Comparison of ENCODE assay signal across 8 cellular contexts in the genomic region with DNA sequence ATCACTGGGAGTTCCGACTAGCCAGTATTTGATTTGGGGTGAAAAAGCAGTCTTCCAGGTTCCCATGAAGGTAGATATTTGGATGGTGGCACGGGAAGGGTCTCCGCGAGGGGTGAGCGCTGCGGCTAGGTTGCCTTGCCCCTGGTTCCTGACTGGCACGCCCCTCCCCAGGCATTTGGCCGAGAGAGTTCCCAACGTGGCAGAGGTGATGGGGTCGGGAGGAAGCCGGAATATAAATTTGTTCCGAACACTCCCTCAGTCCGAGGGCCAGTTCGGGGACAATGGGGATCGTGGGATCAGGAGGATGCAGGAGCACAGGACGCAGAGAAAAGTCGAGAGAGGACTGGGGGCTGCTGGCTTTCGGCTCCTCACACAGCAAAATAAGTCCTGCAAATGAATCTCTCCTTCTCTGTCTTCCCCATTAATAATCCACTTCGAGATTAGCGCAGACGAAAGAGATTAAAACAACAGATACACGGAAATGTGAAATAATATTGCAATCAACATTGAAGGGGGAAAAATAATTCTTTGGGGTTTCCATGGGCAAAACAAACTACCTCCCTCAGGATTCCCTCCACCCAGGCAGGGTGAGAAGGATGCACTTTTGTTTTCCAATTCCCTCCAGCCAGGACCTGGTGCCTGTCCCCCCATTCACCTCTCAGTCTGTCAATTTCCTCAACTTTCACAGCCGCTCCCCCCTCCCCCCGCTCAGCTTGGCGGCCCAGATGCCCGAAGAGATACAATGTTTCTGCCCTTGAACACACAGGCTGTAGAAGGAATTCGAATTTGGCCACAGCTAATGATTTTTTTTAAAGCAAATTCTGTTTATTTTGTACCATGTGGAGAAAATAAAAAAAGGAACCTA. TPM values are rescaled to one million over a fixed set of nuclear protein-coding genes. Genes with fewer than 3 reads are reported as not detected.
DNase-seq lines count a peak whose midpoint lies in the region; ATAC-seq and TF ChIP-seq lines count a peak whose summit lies in the region.

No MANE protein-coding gene starts in this region.

- TF ChIP-seq CTCF in colonic mucosa (IDR thresholded peaks at IDR 0.05) = no peak

- ATAC-seq in aorta (ENCODE audit: low FRiP score) = no peak

- H3K27me3 ChIP-seq in colonic mucosa = peaks cover 30% of the 10 kb centered on the region
- peaks cover 28% of the 10 kb centered on the region for H3K27me3 ChIP-seq in mononuclear cell (ENCODE audit: insufficient read depth, low read length)
- H3K27me3 ChIP-seq in aorta (ENCODE audit: control insufficient read depth in 1 of 2, insufficient read depth in 2 of 2, low read length in 1 of 2) = no peaks in the 10 kb centered on the region

- 3 to 5% methylated on average over 27 of the region's 27 CpGs for WGBS in aorta, 2 donors

- H3K36me3 ChIP-seq in colonic mucosa (no peaks in the 10 kb centered on the region), aorta (ENCODE audit: control insufficient read depth in 1 of 2, insufficient read depth in 2 of 2, low read length in 1 of 2) (no peaks in the 10 kb centered on the region)

- H3K4me1 ChIP-seq in colonic mucosa (no peaks in the 10 kb centered on the region), mononuclear cell (ENCODE audit: insufficient read depth, low read length) (peaks cover 34% of the 10 kb centered on the region), aorta (ENCODE audit: control insufficient read depth in 1 of 2, insufficient read depth in 2 of 2, low read length in 2 of 2) (no peaks in the 10 kb centered on the region)

- peak overlapping the region; percentile 7 to 66 for H3K9ac ChIP-seq in colonic mucosa (ENCODE audit: low read depth in 2 of 2, low read length in 2 of 2)

- H3K27ac ChIP-seq in colonic mucosa (peak overlapping the region; percentile 47), aorta (ENCODE audit: low read depth in 1 of 2, low read length in 2 of 2) (peak overlapping the region; percentile 74 to 83)

- H3K9me3 ChIP-seq in colonic mucosa (no peaks in the 10 kb centered on the region), mononuclear cell (ENCODE audit: low read depth, low read length) (no peaks in the 10 kb centered on the region), aorta (ENCODE audit: control insufficient read depth, low read length) (no peaks in the 10 kb centered on the region)

- peak; percentile 38 for DNase-seq in AG20443 (ENCODE audit: low spot score)
- peak; percentile 55 to 76 for DNase-seq in NOMO-1 (lab: John Stamatoyannopoulos, UW; ENCODE audit: unreplicated experiment in 2 of 2)
- no peak for DNase-seq in colonic mucosa
- DNase-seq in aorta = peak in 1 of 2 donors; percentile 74
- no peak for DNase-seq in NK-92 treated with Interleukin-12 subunit alpha and Interleukin-12 subunit beta, amount 100 ng/mL, for 24 hours (lab: John Stamatoyannopoulos, UW)
- no peak for DNase-seq in NCI-H1694 treated with DMSO at 0.1 percent for 48 hours (lab: John Stamatoyannopoulos, UW)
- DNase-seq in foreskin melanocyte = no peak

- intact Hi-C loops in colonic mucosa (cut with DNase I) = no loop called here
- intact Hi-C loops in aorta (cut with DNase I) = loop anchor here (5.0 to 10.0 kb wide), 6 partner anchors 74 to 1232 kb away; no protein-coding TSS in a partner anchor

- H3K4me3 ChIP-seq in colonic mucosa (peak overlapping the region; percentile 25), mononuclear cell (ENCODE audit: low read length) (peak overlapping the region; percentile 51), aorta (ENCODE audit: low read length in 2 of 2) (peak overlapping the region; percentile 57 to 98)

RNA-seq across cellular contexts. Expression of gene ZEB2, which starts 3.1 kb away (rescaled TPM):
- total RNA-seq in colonic mucosa = 10 to 100 TPM; 17.4 to 29.6 TPM
- total RNA-seq in mononuclear cell = 511 TPM
- total RNA-seq in aorta = 100 to 1,000 TPM; 174 to 301 TPM
- 10 to 100 TPM; 38.7 to 67.6 TPM for polyA plus RNA-seq in aorta

Comparison
In these comparisons a context has a peak if more than half of its experiments do, and no peak if none do; other contexts are left out.
1. DNase-seq: peak in AG20443 (single experiment) and NOMO-1 (2 of 2); none in colonic mucosa (single experiment), NK-92 treated with Interleukin-12 subunit alpha and Interleukin-12 subunit beta, amount 100 ng/mL, for 24 hours (single experiment), NCI-H1694 treated with DMSO at 0.1 percent for 48 hours (single experiment) and foreskin melanocyte (single experiment).
2. H3K4me3 ChIP-seq: peak in every context shown above with its lines; median percentile 78 in aorta; 51 in mononuclear cell; 25 in colonic mucosa.
3. RNA of gene ZEB2, which starts 3.1 kb away (total RNA-seq): 511 TPM in mononuclear cell (single experiment) and 174 to 301 TPM in aorta; 17.4 to 29.6 TPM in colonic mucosa; every median in the first group is over 4 times any median in the second.